Comparison of ENCODE assay signal across 1 cellular context in the genomic region with DNA sequence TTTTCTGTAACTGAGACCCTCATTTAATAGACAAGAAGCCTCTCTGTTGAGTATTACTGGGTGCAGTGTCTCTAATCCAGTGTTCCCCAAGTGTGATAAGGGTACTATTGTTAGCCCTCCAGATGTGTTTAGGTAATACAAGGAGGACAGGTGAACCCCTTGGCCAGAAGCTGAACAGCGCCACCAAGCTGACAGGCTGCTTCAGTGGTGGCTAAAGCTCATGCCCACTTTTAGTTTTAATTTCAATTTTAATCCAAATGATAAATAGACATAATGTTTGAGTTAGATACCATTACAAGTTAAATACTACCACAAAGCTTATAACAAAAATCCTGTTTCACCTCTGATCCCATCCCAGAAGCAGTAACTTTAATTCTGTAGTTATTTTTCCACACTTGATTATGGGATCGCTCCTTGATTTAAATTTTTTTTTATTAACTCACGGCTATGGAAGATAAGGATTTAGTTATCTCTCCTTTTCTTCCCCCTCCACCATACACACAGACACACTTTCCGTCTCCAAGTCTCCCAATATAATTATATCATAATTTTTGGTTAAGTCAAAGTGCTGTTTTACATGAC.
TF ChIP-seq lines count a peak whose summit lies in the region.

No MANE protein-coding gene starts in this region.

TF ChIP-seq in HepG2, 621 proteins besides CTCF, POLR2A, EP300 and RAD21 (continued from another document):
- TF ChIP-seq XBP1 (CRISPR knock-in tag; IDR thresholded peaks at IDR 0.05), result no peak
- no peak for TF ChIP-seq HNRNPLL (IDR thresholded peaks at IDR 0.05; ENCODE audit: low read depth, low read length, poor library complexity, severe bottlenecking)
- no peak for TF ChIP-seq ZFP36L2 (CRISPR knock-in tag; IDR thresholded peaks at IDR 0.05)
- peak; percentile 15; the same call in 1 of the 2 replicates for TF ChIP-seq SAP130 (CRISPR knock-in tag; IDR thresholded peaks at IDR 0.05; ENCODE audit: low read depth)
- TF ChIP-seq, protein P1, sequence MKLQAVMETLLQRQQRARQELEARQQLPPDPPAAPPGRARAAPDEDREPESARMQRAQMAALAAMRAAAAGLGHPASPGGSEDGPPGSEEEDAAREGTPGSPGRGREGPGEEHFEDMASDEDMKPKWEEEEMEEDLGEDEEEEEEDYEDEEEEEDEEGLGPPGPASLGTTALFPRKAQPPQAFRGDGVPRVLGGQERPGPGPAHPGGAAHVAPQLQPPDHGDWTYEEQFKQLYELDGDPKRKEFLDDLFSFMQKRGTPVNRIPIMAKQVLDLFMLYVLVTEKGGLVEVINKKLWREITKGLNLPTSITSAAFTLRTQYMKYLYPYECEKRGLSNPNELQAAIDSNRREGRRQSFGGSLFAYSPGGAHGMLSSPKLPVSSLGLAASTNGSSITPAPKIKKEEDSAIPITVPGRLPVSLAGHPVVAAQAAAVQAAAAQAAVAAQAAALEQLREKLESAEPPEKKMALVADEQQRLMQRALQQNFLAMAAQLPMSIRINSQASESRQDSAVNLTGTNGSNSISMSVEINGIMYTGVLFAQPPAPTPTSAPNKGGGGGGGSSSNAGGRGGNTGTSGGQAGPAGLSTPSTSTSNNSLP (IDR thresholded peaks at IDR 0.05; ENCODE audit: low read depth, low read length), result peak; percentile 54; the same call in 1 of the 2 replicates
- peak; percentile 59; the same call in 1 of the 2 replicates for TF ChIP-seq ZNF569 (CRISPR knock-in tag; IDR thresholded peaks at IDR 0.05; ENCODE audit: borderline replicate concordance)
- TF ChIP-seq, protein P2, sequence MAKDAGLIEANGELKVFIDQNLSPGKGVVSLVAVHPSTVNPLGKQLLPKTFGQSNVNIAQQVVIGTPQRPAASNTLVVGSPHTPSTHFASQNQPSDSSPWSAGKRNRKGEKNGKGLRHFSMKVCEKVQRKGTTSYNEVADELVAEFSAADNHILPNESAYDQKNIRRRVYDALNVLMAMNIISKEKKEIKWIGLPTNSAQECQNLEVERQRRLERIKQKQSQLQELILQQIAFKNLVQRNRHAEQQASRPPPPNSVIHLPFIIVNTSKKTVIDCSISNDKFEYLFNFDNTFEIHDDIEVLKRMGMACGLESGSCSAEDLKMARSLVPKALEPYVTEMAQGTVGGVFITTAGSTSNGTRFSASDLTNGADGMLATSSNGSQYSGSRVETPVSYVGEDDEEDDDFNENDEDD (CRISPR knock-in tag; IDR thresholded peaks at IDR 0.05; ENCODE audit: borderline replicate concordance), result no peak
- no peak for TF ChIP-seq ZFX (CRISPR knock-in tag; IDR thresholded peaks at IDR 0.05; ENCODE audit: low read depth)
- TF ChIP-seq IRX3 (CRISPR knock-in tag; IDR thresholded peaks at IDR 0.05; ENCODE audit: borderline replicate concordance, low read depth), result no peak
- no peak for TF ChIP-seq TEAD2 (CRISPR knock-in tag; IDR thresholded peaks at IDR 0.05)
- TF ChIP-seq, protein P3, sequence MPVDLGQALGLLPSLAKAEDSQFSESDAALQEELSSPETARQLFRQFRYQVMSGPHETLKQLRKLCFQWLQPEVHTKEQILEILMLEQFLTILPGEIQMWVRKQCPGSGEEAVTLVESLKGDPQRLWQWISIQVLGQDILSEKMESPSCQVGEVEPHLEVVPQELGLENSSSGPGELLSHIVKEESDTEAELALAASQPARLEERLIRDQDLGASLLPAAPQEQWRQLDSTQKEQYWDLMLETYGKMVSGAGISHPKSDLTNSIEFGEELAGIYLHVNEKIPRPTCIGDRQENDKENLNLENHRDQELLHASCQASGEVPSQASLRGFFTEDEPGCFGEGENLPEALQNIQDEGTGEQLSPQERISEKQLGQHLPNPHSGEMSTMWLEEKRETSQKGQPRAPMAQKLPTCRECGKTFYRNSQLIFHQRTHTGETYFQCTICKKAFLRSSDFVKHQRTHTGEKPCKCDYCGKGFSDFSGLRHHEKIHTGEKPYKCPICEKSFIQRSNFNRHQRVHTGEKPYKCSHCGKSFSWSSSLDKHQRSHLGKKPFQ (CRISPR knock-in tag; IDR thresholded peaks at IDR 0.05; ENCODE audit: insufficient replicate concordance), result no peak
- TF ChIP-seq, protein P4, sequence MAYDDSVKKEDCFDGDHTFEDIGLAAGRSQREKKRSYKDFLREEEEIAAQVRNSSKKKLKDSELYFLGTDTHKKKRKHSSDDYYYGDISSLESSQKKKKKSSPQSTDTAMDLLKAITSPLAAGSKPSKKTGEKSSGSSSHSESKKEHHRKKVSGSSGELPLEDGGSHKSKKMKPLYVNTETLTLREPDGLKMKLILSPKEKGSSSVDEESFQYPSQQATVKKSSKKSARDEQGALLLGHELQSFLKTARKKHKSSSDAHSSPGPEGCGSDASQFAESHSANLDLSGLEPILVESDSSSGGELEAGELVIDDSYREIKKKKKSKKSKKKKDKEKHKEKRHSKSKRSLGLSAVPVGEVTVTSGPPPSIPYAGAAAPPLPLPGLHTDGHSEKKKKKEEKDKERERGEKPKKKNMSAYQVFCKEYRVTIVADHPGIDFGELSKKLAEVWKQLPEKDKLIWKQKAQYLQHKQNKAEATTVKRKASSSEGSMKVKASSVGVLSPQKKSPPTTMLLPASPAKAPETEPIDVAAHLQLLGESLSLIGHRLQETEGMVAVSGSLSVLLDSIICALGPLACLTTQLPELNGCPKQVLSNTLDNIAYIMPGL (CRISPR knock-in tag; IDR thresholded peaks at IDR 0.05; ENCODE audit: borderline replicate concordance in 1 of 2, low read depth in 1 of 2), result 0 out of 4 replicates have a peak, but pooled peaks of 1 of the 2 experiments have one; percentile 42
- TF ChIP-seq, protein P5, sequence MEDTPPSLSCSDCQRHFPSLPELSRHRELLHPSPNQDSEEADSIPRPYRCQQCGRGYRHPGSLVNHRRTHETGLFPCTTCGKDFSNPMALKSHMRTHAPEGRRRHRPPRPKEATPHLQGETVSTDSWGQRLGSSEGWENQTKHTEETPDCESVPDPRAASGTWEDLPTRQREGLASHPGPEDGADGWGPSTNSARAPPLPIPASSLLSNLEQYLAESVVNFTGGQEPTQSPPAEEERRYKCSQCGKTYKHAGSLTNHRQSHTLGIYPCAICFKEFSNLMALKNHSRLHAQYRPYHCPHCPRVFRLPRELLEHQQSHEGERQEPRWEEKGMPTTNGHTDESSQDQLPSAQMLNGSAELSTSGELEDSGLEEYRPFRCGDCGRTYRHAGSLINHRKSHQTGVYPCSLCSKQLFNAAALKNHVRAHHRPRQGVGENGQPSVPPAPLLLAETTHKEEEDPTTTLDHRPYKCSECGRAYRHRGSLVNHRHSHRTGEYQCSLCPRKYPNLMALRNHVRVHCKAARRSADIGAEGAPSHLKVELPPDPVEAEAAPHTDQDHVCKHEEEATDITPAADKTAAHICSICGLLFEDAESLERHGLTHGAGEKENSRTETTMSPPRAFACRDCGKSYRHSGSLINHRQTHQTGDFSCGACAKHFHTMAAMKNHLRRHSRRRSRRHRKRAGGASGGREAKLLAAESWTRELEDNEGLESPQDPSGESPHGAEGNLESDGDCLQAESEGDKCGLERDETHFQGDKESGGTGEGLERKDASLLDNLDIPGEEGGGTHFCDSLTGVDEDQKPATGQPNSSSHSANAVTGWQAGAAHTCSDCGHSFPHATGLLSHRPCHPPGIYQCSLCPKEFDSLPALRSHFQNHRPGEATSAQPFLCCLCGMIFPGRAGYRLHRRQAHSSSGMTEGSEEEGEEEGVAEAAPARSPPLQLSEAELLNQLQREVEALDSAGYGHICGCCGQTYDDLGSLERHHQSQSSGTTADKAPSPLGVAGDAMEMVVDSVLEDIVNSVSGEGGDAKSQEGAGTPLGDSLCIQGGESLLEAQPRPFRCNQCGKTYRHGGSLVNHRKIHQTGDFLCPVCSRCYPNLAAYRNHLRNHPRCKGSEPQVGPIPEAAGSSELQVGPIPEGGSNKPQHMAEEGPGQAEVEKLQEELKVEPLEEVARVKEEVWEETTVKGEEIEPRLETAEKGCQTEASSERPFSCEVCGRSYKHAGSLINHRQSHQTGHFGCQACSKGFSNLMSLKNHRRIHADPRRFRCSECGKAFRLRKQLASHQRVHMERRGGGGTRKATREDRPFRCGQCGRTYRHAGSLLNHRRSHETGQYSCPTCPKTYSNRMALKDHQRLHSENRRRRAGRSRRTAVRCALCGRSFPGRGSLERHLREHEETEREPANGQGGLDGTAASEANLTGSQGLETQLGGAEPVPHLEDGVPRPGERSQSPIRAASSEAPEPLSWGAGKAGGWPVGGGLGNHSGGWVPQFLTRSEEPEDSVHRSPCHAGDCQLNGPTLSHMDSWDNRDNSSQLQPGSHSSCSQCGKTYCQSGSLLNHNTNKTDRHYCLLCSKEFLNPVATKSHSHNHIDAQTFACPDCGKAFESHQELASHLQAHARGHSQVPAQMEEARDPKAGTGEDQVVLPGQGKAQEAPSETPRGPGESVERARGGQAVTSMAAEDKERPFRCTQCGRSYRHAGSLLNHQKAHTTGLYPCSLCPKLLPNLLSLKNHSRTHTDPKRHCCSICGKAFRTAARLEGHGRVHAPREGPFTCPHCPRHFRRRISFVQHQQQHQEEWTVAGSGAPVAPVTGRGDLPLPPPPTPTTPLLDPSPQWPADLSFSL (CRISPR knock-in tag; IDR thresholded peaks at IDR 0.05), result no peak
- no peak for TF ChIP-seq PTBP1 (IDR thresholded peaks at IDR 0.05; ENCODE audit: low read depth, low read length, poor library complexity, severe bottlenecking)
- TF ChIP-seq CHD2 (IDR thresholded peaks at IDR 0.05; ENCODE audit: low read depth, low read length), result no peak
- TF ChIP-seq MIER2 (CRISPR knock-in tag; IDR thresholded peaks at IDR 0.05), result peak; percentile 78
- TF ChIP-seq, protein P6, sequence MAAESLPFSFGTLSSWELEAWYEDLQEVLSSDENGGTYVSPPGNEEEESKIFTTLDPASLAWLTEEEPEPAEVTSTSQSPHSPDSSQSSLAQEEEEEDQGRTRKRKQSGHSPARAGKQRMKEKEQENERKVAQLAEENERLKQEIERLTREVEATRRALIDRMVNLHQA (CRISPR knock-in tag; IDR thresholded peaks at IDR 0.05), result 0 out of 2 replicates have a peak, but pooled peaks have one; percentile 13
- TF ChIP-seq, protein P7, sequence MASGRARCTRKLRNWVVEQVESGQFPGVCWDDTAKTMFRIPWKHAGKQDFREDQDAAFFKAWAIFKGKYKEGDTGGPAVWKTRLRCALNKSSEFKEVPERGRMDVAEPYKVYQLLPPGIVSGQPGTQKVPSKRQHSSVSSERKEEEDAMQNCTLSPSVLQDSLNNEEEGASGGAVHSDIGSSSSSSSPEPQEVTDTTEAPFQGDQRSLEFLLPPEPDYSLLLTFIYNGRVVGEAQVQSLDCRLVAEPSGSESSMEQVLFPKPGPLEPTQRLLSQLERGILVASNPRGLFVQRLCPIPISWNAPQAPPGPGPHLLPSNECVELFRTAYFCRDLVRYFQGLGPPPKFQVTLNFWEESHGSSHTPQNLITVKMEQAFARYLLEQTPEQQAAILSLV (CRISPR knock-in tag; IDR thresholded peaks at IDR 0.05; ENCODE audit: borderline replicate concordance), result no peak
TF ChIP-seq in HepG2: peak in this region for 24.
